27 cellular contexts compared by ENCODE assay signal in the genomic region with DNA sequence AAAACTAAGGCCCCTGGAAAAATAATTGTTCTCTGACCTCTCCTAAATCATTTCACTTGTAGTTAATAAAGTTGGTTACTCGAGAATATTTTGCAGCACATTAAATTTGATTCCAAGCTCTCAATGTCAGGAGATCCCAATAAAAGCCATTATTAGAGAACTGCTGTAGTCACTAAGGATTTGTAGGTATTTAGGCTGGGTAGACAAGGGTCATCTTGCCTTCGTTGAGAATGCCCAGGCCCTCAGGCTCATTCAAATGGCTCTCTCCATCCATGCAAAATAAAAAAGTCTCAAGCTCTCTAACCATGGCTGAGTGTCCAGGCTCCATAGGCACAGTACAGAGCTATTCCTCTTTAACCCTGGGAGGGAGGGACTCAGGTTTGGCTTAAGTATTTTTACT.
"Had no signal": no experiment of that assay in that cellular context is flagged by ENCODE, and none has a peak within 500 bp of the region (broad histone marks: within the 10 kb centered on the region; RNA-seq: fewer than 3 reads in every experiment).

No MANE protein-coding gene starts in this region.

- H3K27ac ChIP-seq: brain microvascular endothelial cell, colonic mucosa, epithelial cell of prostate, esophagus squamous epithelium, gastroesophageal sphincter, heart right ventricle, VCaP had no signal

- H3K36me3 ChIP-seq: brain microvascular endothelial cell, colonic mucosa, esophagus squamous epithelium, gastroesophageal sphincter, heart right ventricle had no signal

- ATAC-seq: activated CD4-positive, CD25-positive, alpha-beta regulatory T cell treated with anti-CD3 and anti-CD28 coated beads, Interleukin-2, amount 50 U/mL, for 24 hours; activated CD8-positive, alpha-beta T cell treated with anti-CD3 and anti-CD28 coated beads for 36 hours; activated T-cell treated with anti-CD3 and anti-CD28 coated beads, Interleukin-2, amount 50 U/mL, for 4 hours; activated T-helper 17 cell treated with anti-CD3 and anti-CD28 coated beads, Interleukin-2, amount 50 U/mL, for 72 hours; gastroesophageal sphincter; heart right ventricle had no signal

- H3K9me3 Mint-ChIP-seq: activated T-cell treated with anti-CD3 and anti-CD28 coated beads, Interleukin-2, amount 50 U/mL, for 4 hours had no signal

- H3K27ac Mint-ChIP-seq: activated B cell treated with CpG ODN at 0.5 μM for 24 hours; activated CD8-positive, alpha-beta T cell treated with anti-CD3 and anti-CD28 coated beads for 36 hours; activated naive CD8-positive, alpha-beta T cell; activated T-helper 17 cell treated with anti-CD3 and anti-CD28 coated beads, Interleukin-2, amount 50 U/mL, for 72 hours had no signal

- H3K9me3 ChIP-seq: colonic mucosa, esophagus squamous epithelium, gastroesophageal sphincter, heart right ventricle had no signal

- H3K4me3 Mint-ChIP-seq: activated B cell treated with CpG ODN at 0.5 μM for 24 hours; activated CD8-positive, alpha-beta T cell treated with anti-CD3 and anti-CD28 coated beads for 36 hours; activated naive CD8-positive, alpha-beta T cell; activated T-cell treated with anti-CD3 and anti-CD28 coated beads, Interleukin-2, amount 50 U/mL, for 4 hours; activated T-helper 17 cell treated with anti-CD3 and anti-CD28 coated beads, Interleukin-2, amount 50 U/mL, for 72 hours had no signal

- H3K27me3 ChIP-seq: brain microvascular endothelial cell, colonic mucosa, esophagus squamous epithelium, gastroesophageal sphincter, heart right ventricle had no signal

- H3K4me1 Mint-ChIP-seq: activated B cell treated with CpG ODN at 0.5 μM for 24 hours; activated T-helper 17 cell treated with anti-CD3 and anti-CD28 coated beads, Interleukin-2, amount 50 U/mL, for 72 hours had no signal

- H3K4me1 ChIP-seq: colonic mucosa, esophagus squamous epithelium, gastroesophageal sphincter had no signal

- H3K36me3 Mint-ChIP-seq: activated naive CD8-positive, alpha-beta T cell had no signal

- H3K4me3 ChIP-seq: colonic mucosa, esophagus squamous epithelium, gastroesophageal sphincter, heart right ventricle had no signal

- H3K27me3 Mint-ChIP-seq: activated B cell treated with CpG ODN at 0.5 μM for 24 hours; activated CD8-positive, alpha-beta T cell treated with anti-CD3 and anti-CD28 coated beads for 36 hours; activated naive CD8-positive, alpha-beta T cell; activated T-helper 17 cell treated with anti-CD3 and anti-CD28 coated beads, Interleukin-2, amount 50 U/mL, for 72 hours had no signal

- DNase-seq: activated B cell treated with CpG ODN at 0.5 μM for 24 hours; activated CD4-positive, alpha-beta T cell treated with anti-CD3 and anti-CD28 coated beads for 48 hours; activated CD4-positive, alpha-beta T cell treated with anti-CD3 and anti-CD28 coated beads, Interleukin-2, amount 50 U/mL, for 1 hour; activated CD4-positive, alpha-beta T cell treated with anti-CD3 and anti-CD28 coated beads, Interleukin-2, amount 50 U/mL, for 48 hours; activated CD8-positive, alpha-beta memory T cell treated with anti-CD3 and anti-CD28 coated beads for 24 hours; activated CD8-positive, alpha-beta T cell treated with anti-CD3 and anti-CD28 coated beads for 36 hours; activated effector memory CD4-positive, alpha-beta T cell treated with Interleukin-2 at 50 U/mL for 16 hours; activated gamma-delta T cell treated with Interleukin-2 at 50 U/mL for 16 hours; activated naive CD4-positive, alpha-beta T cell treated with anti-CD3 and anti-CD28 coated beads, Interleukin-2, amount 50 U/mL, for 16 hours; activated naive CD4-positive, alpha-beta T cell treated with Interleukin-2 at 50 U/mL for 16 hours; activated T-cell treated with anti-CD3 and anti-CD28 coated beads, Interleukin-2, amount 50 U/mL, for 4 hours; amniotic stem cell; anterior cingulate cortex; brain microvascular endothelial cell; caudate nucleus; colonic mucosa; effector CD8-positive, alpha-beta T cell; esophagus squamous epithelium; foreskin melanocyte; heart right ventricle; T-helper 2 cell had no signal
